ENCODE assay signal across 1 cellular context in genomic region chr17:7280519-7281073, GRCh38.
TF ChIP-seq lines count a peak whose summit lies in the region.

No MANE protein-coding gene starts in this region.

TF ChIP-seq in HepG2, 621 proteins besides CTCF, POLR2A, EP300 and RAD21 (continued from another document and continues in another):
- TF ChIP-seq ZBTB39 (CRISPR knock-in tag; IDR thresholded peaks at IDR 0.05) (0 out of 2 replicates have a peak, but pooled peaks have one; percentile 51), ELF1 (CRISPR knock-in tag; IDR thresholded peaks at IDR 0.05) (peak; percentile 36; the same call in 1 of the 2 replicates), MAX (IDR thresholded peaks at IDR 0.05) (peak; percentile 79), ZNF607 (CRISPR knock-in tag; IDR thresholded peaks at IDR 0.05; ENCODE audit: borderline replicate concordance) (peak; percentile 64; the same call in 1 of the 2 replicates), ZNF468 (CRISPR knock-in tag; IDR thresholded peaks at IDR 0.05) (peak; percentile 74; the same call in 1 of the 2 replicates), ZNF18 (CRISPR knock-in tag; IDR thresholded peaks at IDR 0.05; ENCODE audit: insufficient replicate concordance) (peak; percentile 45), ZNF639 (CRISPR knock-in tag; conservative IDR thresholded peaks at IDR 0.05) (0 out of 2 replicates have a peak, but pooled peaks have one; percentile 27), HNF1A (IDR thresholded peaks at IDR 0.05; ENCODE audit: low read depth) (no peak), HNF1A (CRISPR knock-in tag; IDR thresholded peaks at IDR 0.05; ENCODE audit: borderline replicate concordance) (0 out of 2 replicates have a peak, but pooled peaks have one; percentile 31), ZFP90 (CRISPR knock-in tag; IDR thresholded peaks at IDR 0.05; ENCODE audit: borderline replicate concordance) (peak; percentile 41; the same call in 1 of the 2 replicates), HOMEZ (CRISPR knock-in tag; IDR thresholded peaks at IDR 0.05; ENCODE audit: low read depth) (0 out of 2 replicates have a peak, but pooled peaks have one; percentile 22), THRA (CRISPR knock-in tag; IDR thresholded peaks at IDR 0.05; ENCODE audit: borderline replicate concordance) (peak; percentile 48; the same call in 1 of the 2 replicates), TEAD2 (CRISPR knock-in tag; IDR thresholded peaks at IDR 0.05) (0 out of 2 replicates have a peak, but pooled peaks have one; percentile 15), FOXK1 (CRISPR knock-in tag; IDR thresholded peaks at IDR 0.05; ENCODE audit: borderline replicate concordance, low read depth) (peak; percentile 17; the same call in 1 of the 2 replicates), ZNF687 (CRISPR knock-in tag; IDR thresholded peaks at IDR 0.05) (peak; percentile 90), ERF (CRISPR knock-in tag; IDR thresholded peaks at IDR 0.05) (peak; percentile 72), KDM2A (CRISPR knock-in tag; IDR thresholded peaks at IDR 0.05; ENCODE audit: borderline replicate concordance, low read depth) (peak; percentile 87), TAF1 (CRISPR knock-in tag; IDR thresholded peaks at IDR 0.05) (peak; percentile 36; the same call in 1 of the 2 replicates), STAG1 (CRISPR knock-in tag; IDR thresholded peaks at IDR 0.05) (peak; percentile 97), FOXA3 (CRISPR knock-in tag; IDR thresholded peaks at IDR 0.05) (peak; percentile 37; the same call in 1 of the 2 replicates), RELA (CRISPR knock-in tag; IDR thresholded peaks at IDR 0.05) (0 out of 2 replicates have a peak, but pooled peaks have one; percentile 35), ZNF792 (CRISPR knock-in tag; IDR thresholded peaks at IDR 0.05) (peak; percentile 75), KAT8 (CRISPR knock-in tag; IDR thresholded peaks at IDR 0.05) (peak; percentile 52; the same call in 1 of the 2 replicates), ZNF761 (CRISPR knock-in tag; conservative IDR thresholded peaks at IDR 0.05) (peak; percentile 64; the same call in 1 of the 2 replicates), TMF1 (CRISPR knock-in tag; IDR thresholded peaks at IDR 0.05; ENCODE audit: low read depth) (peak; percentile 87; the same call in 1 of the 2 replicates), NONO (IDR thresholded peaks at IDR 0.05) (no peak), NONO (CRISPR knock-in tag; conservative IDR thresholded peaks at IDR 0.05) (peak; percentile 80), REST (IDR thresholded peaks at IDR 0.05; ENCODE audit: borderline replicate concordance in 1 of 2, low read depth in 1 of 2, low read length in 2 of 2) (no peak), ZNF296 (CRISPR knock-in tag; conservative IDR thresholded peaks at IDR 0.05) (no peak), SP5 (CRISPR knock-in tag; IDR thresholded peaks at IDR 0.05; ENCODE audit: borderline replicate concordance, low read depth) (no peak), GATAD2A (CRISPR knock-in tag; IDR thresholded peaks at IDR 0.05) (peak; percentile 50), HOXA9 (CRISPR knock-in tag; IDR thresholded peaks at IDR 0.05; ENCODE audit: borderline replicate concordance) (no peak), SRSF1 (optimal IDR thresholded peaks at IDR 0.05; ENCODE audit: low read depth, low read length) (peak; percentile 9), ZNF224 (CRISPR knock-in tag; IDR thresholded peaks at IDR 0.05) (peak; percentile 74; the same call in 1 of the 2 replicates), ZSCAN29 (CRISPR knock-in tag; conservative IDR thresholded peaks at IDR 0.05) (peak; percentile 91), ZNF768 (CRISPR knock-in tag; IDR thresholded peaks at IDR 0.05) (peak; percentile 63; the same call in 1 of the 2 replicates)
